8 cellular contexts compared by ENCODE assay signal in the genomic region with DNA sequence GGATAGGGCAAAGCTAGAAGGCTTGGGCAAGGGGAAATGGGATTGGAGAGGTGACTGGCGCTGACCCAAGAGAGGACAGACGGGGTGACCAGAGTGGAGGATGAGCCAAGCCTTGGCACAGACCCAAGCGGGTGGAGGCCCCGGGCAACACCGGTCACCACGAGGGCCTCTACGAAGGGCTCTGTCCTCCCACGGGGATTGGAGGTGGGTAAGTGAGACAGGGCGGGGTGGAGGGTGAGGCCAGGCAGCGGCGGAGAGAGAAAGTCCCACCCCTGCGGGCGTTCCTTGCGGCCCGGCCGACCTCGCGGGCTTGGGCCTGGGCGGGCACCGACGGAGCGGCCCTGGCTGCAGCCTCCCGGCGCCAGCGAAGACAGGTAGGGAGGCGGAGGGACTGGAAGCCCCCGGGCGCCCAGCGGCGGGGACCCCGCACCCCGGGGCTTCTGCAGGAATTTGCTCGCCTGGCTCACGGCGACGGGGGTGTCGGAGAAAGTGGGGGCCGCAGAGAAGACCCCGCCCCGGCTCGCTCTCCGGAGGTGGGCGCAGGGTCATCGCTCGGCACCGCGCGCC. TPM values are rescaled to one million over a fixed set of nuclear protein-coding genes. Genes with fewer than 3 reads are reported as not detected.
DNase-seq lines count a peak whose midpoint lies in the region; ATAC-seq and TF ChIP-seq lines count a peak whose summit lies in the region.

A gene with protein sequence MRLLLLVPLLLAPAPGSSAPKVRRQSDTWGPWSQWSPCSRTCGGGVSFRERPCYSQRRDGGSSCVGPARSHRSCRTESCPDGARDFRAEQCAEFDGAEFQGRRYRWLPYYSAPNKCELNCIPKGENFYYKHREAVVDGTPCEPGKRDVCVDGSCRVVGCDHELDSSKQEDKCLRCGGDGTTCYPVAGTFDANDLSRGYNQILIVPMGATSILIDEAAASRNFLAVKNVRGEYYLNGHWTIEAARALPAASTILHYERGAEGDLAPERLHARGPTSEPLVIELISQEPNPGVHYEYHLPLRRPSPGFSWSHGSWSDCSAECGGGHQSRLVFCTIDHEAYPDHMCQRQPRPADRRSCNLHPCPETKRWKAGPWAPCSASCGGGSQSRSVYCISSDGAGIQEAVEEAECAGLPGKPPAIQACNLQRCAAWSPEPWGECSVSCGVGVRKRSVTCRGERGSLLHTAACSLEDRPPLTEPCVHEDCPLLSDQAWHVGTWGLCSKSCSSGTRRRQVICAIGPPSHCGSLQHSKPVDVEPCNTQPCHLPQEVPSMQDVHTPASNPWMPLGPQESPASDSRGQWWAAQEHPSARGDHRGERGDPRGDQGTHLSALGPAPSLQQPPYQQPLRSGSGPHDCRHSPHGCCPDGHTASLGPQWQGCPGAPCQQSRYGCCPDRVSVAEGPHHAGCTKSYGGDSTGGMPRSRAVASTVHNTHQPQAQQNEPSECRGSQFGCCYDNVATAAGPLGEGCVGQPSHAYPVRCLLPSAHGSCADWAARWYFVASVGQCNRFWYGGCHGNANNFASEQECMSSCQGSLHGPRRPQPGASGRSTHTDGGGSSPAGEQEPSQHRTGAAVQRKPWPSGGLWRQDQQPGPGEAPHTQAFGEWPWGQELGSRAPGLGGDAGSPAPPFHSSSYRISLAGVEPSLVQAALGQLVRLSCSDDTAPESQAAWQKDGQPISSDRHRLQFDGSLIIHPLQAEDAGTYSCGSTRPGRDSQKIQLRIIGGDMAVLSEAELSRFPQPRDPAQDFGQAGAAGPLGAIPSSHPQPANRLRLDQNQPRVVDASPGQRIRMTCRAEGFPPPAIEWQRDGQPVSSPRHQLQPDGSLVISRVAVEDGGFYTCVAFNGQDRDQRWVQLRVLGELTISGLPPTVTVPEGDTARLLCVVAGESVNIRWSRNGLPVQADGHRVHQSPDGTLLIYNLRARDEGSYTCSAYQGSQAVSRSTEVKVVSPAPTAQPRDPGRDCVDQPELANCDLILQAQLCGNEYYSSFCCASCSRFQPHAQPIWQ (plus strand): TSS at position 288 of the 567 bp plus-strand sequence. CDS start 2,273 bp downstream, outside the sequence.

- H3K4me1 ChIP-seq in A673 (ENCODE audit: insufficient read depth, low read length, poor library complexity, severe bottlenecking) = peaks cover 12% of the 10 kb centered on the region

- peaks cover 9% of the 10 kb centered on the region for H3K4me1 Mint-ChIP-seq in activated CD8-positive, alpha-beta T cell treated with anti-CD3 and anti-CD28 coated beads, Interleukin-2, amount 10 ng/mL, durations not matched to agents 7 days and 5 days (ENCODE audit: low read depth)

- peaks cover 26% of the 10 kb centered on the region for H3K27me3 ChIP-seq in A673 (replicated peaks; ENCODE audit: insufficient read depth, low read depth, low read length, poor library complexity)

- ATAC-seq in GM19025 (IDR thresholded peaks at IDR 0.05; ENCODE audit: low read depth, unreplicated experiment) (peak; percentile 49), left ventricle myocardium superior (peak; percentile 46), GM21528 (IDR thresholded peaks at IDR 0.05; ENCODE audit: low FRiP score, unreplicated experiment) (no peak), GM18909 (IDR thresholded peaks at IDR 0.05; ENCODE audit: poor library complexity, unreplicated experiment) (no peak)
- ATAC-seq in activated CD8-positive, alpha-beta T cell treated with anti-CD3 and anti-CD28 coated beads, Interleukin-2, amount 10 ng/mL, durations not matched to agents 7 days and 5 days = peak; percentile 38

- peaks cover 72% of the 10 kb centered on the region for H3K27me3 Mint-ChIP-seq in activated CD8-positive, alpha-beta T cell treated with anti-CD3 and anti-CD28 coated beads, Interleukin-2, amount 10 ng/mL, durations not matched to agents 7 days and 5 days (ENCODE audit: low read depth)

- no TSS peak for BruUV-seq in A673 (replicated peaks; lab: Mats Ljungman, UMichigan)

- no peak for DNase-seq in A673 (ENCODE audit: low spot score)
- DNase-seq in activated CD8-positive, alpha-beta T cell treated with anti-CD3 and anti-CD28 coated beads, Interleukin-2, amount 10 ng/mL, durations not matched to agents 7 days and 5 days = no peak
- no peak for DNase-seq in left ventricle myocardium superior
- DNase-seq in retinal pigment epithelial cell (ENCODE audit: low read depth) = no peak
- DNase-seq in amniotic stem cell (lab: John Stamatoyannopoulos, UW) = no peak

- H3K4me3 Mint-ChIP-seq in activated CD8-positive, alpha-beta T cell treated with anti-CD3 and anti-CD28 coated beads, Interleukin-2, amount 10 ng/mL, durations not matched to agents 7 days and 5 days = peak within 1 kb of the TSS; percentile 40

- peak within 1 kb of the TSS; percentile 53 for H3K4me3 ChIP-seq in A673 (ENCODE audit: low read depth, low read length, poor library complexity, severe bottlenecking)
- H3K4me3 ChIP-seq in retinal pigment epithelial cell (ENCODE audit: low read length) = peak within 1 kb of the TSS; percentile 52

- no peaks in the 10 kb centered on the region for H3K36me3 Mint-ChIP-seq in activated CD8-positive, alpha-beta T cell treated with anti-CD3 and anti-CD28 coated beads, Interleukin-2, amount 10 ng/mL, durations not matched to agents 7 days and 5 days (ENCODE audit: low read depth)

- H3K9me3 ChIP-seq in A673 (ENCODE audit: low read depth, low read length, poor library complexity, severe bottlenecking) = no peaks in the 10 kb centered on the region

- H3K36me3 ChIP-seq in A673 (ENCODE audit: insufficient read depth, low read length, poor library complexity, severe bottlenecking) = no peaks in the 10 kb centered on the region

- CTCF ChIA-PET in A673 (lab: Charles Lee) = no interaction called here
- CTCF ChIA-PET in activated CD8-positive, alpha-beta T cell treated with anti-CD3 and anti-CD28 coated beads, Interleukin-2, amount 10 ng/mL, durations not matched to agents 7 days and 5 days (lab: Charles Lee) = no interaction called here

- H3K27ac Mint-ChIP-seq in activated CD8-positive, alpha-beta T cell treated with anti-CD3 and anti-CD28 coated beads, Interleukin-2, amount 10 ng/mL, durations not matched to agents 7 days and 5 days = no peak within 1 kb of the TSS

- POLR2A ChIA-PET in A673 (lab: Charles Lee; ENCODE audit: low non-redundant PET) = no interaction called here
- POLR2A ChIA-PET in activated CD8-positive, alpha-beta T cell treated with anti-CD3 and anti-CD28 coated beads, Interleukin-2, amount 10 ng/mL, durations not matched to agents 7 days and 5 days (lab: Charles Lee) = no interaction called here

- intact Hi-C loops in A673 (cut with micrococcal nuclease; ENCODE audit: unreplicated experiment) (no loop called here), left ventricle myocardium superior (cut with micrococcal nuclease) (no loop called here)

- TF ChIP-seq CTCF in A673 (conservative IDR thresholded peaks at IDR 0.05; ENCODE audit: low read depth, low read length) (no peak), retinal pigment epithelial cell (conservative IDR thresholded peaks at IDR 0.05; ENCODE audit: low read depth, low read length) (no peak)

- H3K27ac ChIP-seq in A673 (ENCODE audit: low read depth, low read length, poor library complexity, severe bottlenecking) = no peak within 1 kb of the TSS

- H3K9me3 Mint-ChIP-seq in activated CD8-positive, alpha-beta T cell treated with anti-CD3 and anti-CD28 coated beads, Interleukin-2, amount 10 ng/mL, durations not matched to agents 7 days and 5 days (ENCODE audit: insufficient read depth) = no peaks in the 10 kb centered on the region

RNA-seq across cellular contexts. Expression of the gene that starts here (rescaled TPM):
- total RNA-seq in A673 (2021) = 0.31 and 0.75 TPM in 2 replicates
- total RNA-seq in activated CD8-positive, alpha-beta T cell treated with anti-CD3 and anti-CD28 coated beads, Interleukin-2, amount 10 ng/mL, durations not matched to agents 7 days and 5 days = under 1 TPM; 0.29 to 0.45 TPM
- total RNA-seq in left ventricle myocardium superior = 3.2 TPM

Comparison
In these comparisons a context has a peak if more than half of its experiments do, and no peak if none do; other contexts are left out.
1. Peak in ATAC-seq in activated CD8-positive, alpha-beta T cell treated with anti-CD3 and anti-CD28 coated beads, Interleukin-2, amount 10 ng/mL, durations not matched to agents 7 days and 5 days; RNA of the gene not detected or under 1 TPM.
2. ATAC-seq: peak in GM19025 (single experiment) and left ventricle myocardium superior (single experiment); none in GM21528 (single experiment) and GM18909 (single experiment).